In the genomic region with DNA sequence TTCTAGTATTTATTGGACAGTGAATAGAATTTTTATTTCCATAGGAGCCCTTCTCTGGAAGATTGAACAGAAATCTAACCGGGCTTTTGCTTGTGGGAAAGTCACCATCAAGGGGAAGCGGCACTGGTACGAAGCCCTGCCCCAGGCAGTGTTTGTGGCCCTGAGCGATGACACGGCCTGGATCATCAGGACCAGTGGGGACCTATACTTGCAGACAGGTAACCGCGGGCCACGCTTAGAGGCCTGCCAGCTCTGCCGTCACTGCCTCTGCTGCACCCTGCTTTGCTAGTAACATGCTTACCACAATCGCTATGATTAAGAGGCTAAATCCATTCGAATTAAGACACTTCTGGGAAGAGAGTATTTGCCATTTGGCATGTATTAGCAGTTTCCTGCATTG, we compare ENCODE assay signal across 28 cellular contexts.
"Had no signal": no experiment of that assay in that cellular context is flagged by ENCODE, and none has a peak within 500 bp of the region (broad histone marks: within the 10 kb centered on the region; RNA-seq: fewer than 3 reads in every experiment).

No MANE protein-coding gene starts in this region.

- DNase-seq: activated B cell treated with CpG ODN at 0.5 μM for 24 hours; activated CD4-positive, alpha-beta memory T cell treated with anti-CD3 and anti-CD28 coated beads, Interleukin-2, amount 10 ng/mL, durations not matched to agents 7 days and 5 days; activated CD4-positive, alpha-beta T cell treated with anti-CD3 and anti-CD28 coated beads for 1 hour; activated CD4-positive, alpha-beta T cell treated with anti-CD3 and anti-CD28 coated beads for 36 hours; activated CD4-positive, alpha-beta T cell treated with anti-CD3 and anti-CD28 coated beads for 48 hours; activated CD4-positive, alpha-beta T cell treated with anti-CD3 and anti-CD28 coated beads, Interleukin-2, amount 10 ng/mL, durations not matched to agents 7 days and 5 days; activated CD4-positive, alpha-beta T cell treated with anti-CD3 and anti-CD28 coated beads, Interleukin-2, amount 50 U/mL, for 48 hours; activated CD8-positive, alpha-beta memory T cell treated with anti-CD3 and anti-CD28 coated beads for 24 hours; activated CD8-positive, alpha-beta memory T cell treated with anti-CD3 and anti-CD28 coated beads, Interleukin-2, amount 10 ng/mL, durations not matched to agents 7 days and 5 days; activated CD8-positive, alpha-beta memory T cell treated with anti-CD3 and anti-CD28 coated beads, Interleukin-2, amount 50 U/mL, for 48 hours; activated CD8-positive, alpha-beta T cell treated with anti-CD3 and anti-CD28 coated beads, Interleukin-2, amount 10 ng/mL, durations not matched to agents 7 days and 5 days; activated effector memory CD4-positive, alpha-beta T cell treated with Interleukin-2 at 50 U/mL for 16 hours; activated gamma-delta T cell; activated naive CD4-positive, alpha-beta T cell treated with anti-CD3 and anti-CD28 coated beads, Interleukin-2, amount 10 ng/mL, durations not matched to agents 7 days and 5 days; activated naive CD4-positive, alpha-beta T cell treated with Interleukin-2 at 50 U/mL for 16 hours; activated naive CD8-positive, alpha-beta T cell treated with anti-CD3 and anti-CD28 coated beads, Interleukin-2, amount 10 ng/mL, durations not matched to agents 7 days and 5 days; activated naive CD8-positive, alpha-beta T cell treated with anti-CD3 and anti-CD28 coated beads, Interleukin-2, amount 50 U/mL, for 24 hours; activated T-cell treated with anti-CD3 and anti-CD28 coated beads, Interleukin-2, amount 50 U/mL, for 24 hours; activated T-cell treated with anti-CD3 and anti-CD28 coated beads, Interleukin-2, amount 50 U/mL, for 48 hours; amygdala; anterior cingulate cortex; caudate nucleus; T-cell; T-helper 2 cell; T-helper 9 cell had no signal

- H3K27ac ChIP-seq: ascending aorta, cardiac muscle cell, VCaP had no signal

- H3K27me3 ChIP-seq: ascending aorta, cardiac muscle cell had no signal

- H3K9me3 ChIP-seq: ascending aorta had no signal

- H3K4me3 ChIP-seq: ascending aorta, cardiac muscle cell had no signal

- H3K4me1 ChIP-seq: ascending aorta had no signal
